ENCODE assay signal across 26 cellular contexts in genomic region chr1:234938924-234939323, GRCh38.
"Had no signal": no experiment of that assay in that cellular context is flagged by ENCODE, and none has a peak within 500 bp of the region (broad histone marks: within the 10 kb centered on the region; RNA-seq: fewer than 3 reads in every experiment).

No MANE protein-coding gene starts in this region.

- H3K27ac Mint-ChIP-seq: activated naive CD8-positive, alpha-beta T cell; activated T-cell treated with anti-CD3 and anti-CD28 coated beads, Interleukin-2, amount 50 U/mL, for 72 hours; effector memory CD8-positive, alpha-beta T cell; naive thymus-derived CD4-positive, alpha-beta T cell; neural progenitor cell; T-helper 1 cell treated with Interleukin-12 subunit alpha and Interleukin-12 subunit beta and Interleukin-4 antibody, amounts not matched to agents 30 μg/mL and 1 μg/mL, for 36 hours had no signal

- H3K27me3 Mint-ChIP-seq: activated naive CD8-positive, alpha-beta T cell; effector memory CD8-positive, alpha-beta T cell; naive thymus-derived CD4-positive, alpha-beta T cell had no signal

- H3K9me3 Mint-ChIP-seq: effector memory CD8-positive, alpha-beta T cell; T-helper 1 cell treated with Interleukin-12 subunit alpha and Interleukin-12 subunit beta and Interleukin-4 antibody, amounts not matched to agents 30 μg/mL and 1 μg/mL, for 36 hours had no signal

- H3K9ac ChIP-seq: neural progenitor cell, parathyroid adenoma, SK-N-SH had no signal

- H3K4me1 ChIP-seq: neural progenitor cell, parathyroid adenoma had no signal

- H3K9me3 ChIP-seq: adrenal gland, body of pancreas, gastrocnemius medialis, psoas muscle, SK-N-SH had no signal

- H3K4me3 ChIP-seq: adrenal gland, body of pancreas, dorsolateral prefrontal cortex, gastrocnemius medialis, neural progenitor cell, psoas muscle had no signal

- H3K4me3 Mint-ChIP-seq: activated naive CD8-positive, alpha-beta T cell; activated T-cell treated with anti-CD3 and anti-CD28 coated beads, Interleukin-2, amount 50 U/mL, for 72 hours; effector memory CD8-positive, alpha-beta T cell; naive thymus-derived CD4-positive, alpha-beta T cell; neural progenitor cell; T-helper 1 cell treated with Interleukin-12 subunit alpha and Interleukin-12 subunit beta and Interleukin-4 antibody, amounts not matched to agents 30 μg/mL and 1 μg/mL, for 36 hours had no signal

- H3K27me3 ChIP-seq: adrenal gland, body of pancreas, dorsolateral prefrontal cortex, gastrocnemius medialis, neural progenitor cell had no signal

- DNase-seq: activated CD4-positive, alpha-beta T cell treated with anti-CD3 and anti-CD28 coated beads, Interleukin-2, amount 50 U/mL, for 1 hour; activated naive CD4-positive, alpha-beta T cell treated with Interleukin-2 at 50 U/mL for 16 hours; activated T-cell treated with anti-CD3 and anti-CD28 coated beads, Interleukin-2, amount 50 U/mL, for 72 hours; aorta; dorsolateral prefrontal cortex; effector memory CD8-positive, alpha-beta T cell; erythroblast; gastrocnemius medialis; glutamatergic neuron; left cardiac atrium; midbrain; occipital lobe; psoas muscle; SK-N-SH; stimulated activated CD4-positive, alpha-beta T cell treated with anti-CD3 and anti-CD28 coated beads, Interleukin-15, amount 100 ng/mL, for 24 hours; stimulated activated CD4-positive, alpha-beta T cell treated with anti-CD3 and anti-CD28 coated beads, Interleukin-2, amount 100 ng/mL, for 24 hours; stimulated activated naive CD8-positive, alpha-beta T cell treated with anti-CD3 and anti-CD28 coated beads, Interleukin-15, Interleukin-2, amounts not matched to agents 100 U/mL and 50 U/mL, for 24 hours; SW 1271; T-helper 9 cell had no signal

- H3K36me3 Mint-ChIP-seq: activated naive CD8-positive, alpha-beta T cell; neural progenitor cell had no signal

- H3K27ac ChIP-seq: adrenal gland, body of pancreas, dorsolateral prefrontal cortex, gastrocnemius medialis, neural progenitor cell, parathyroid adenoma, psoas muscle had no signal

- H3K36me3 ChIP-seq: adrenal gland, gastrocnemius medialis, neural progenitor cell had no signal
